In genomic region chr11:912266-912665, GRCh38 we compare ENCODE assay signal across 17 cellular contexts. TPM values are rescaled to one million over a fixed set of nuclear protein-coding genes. Genes with fewer than 3 reads are reported as not detected.
DNase-seq lines count a peak whose midpoint lies in the region; ATAC-seq and TF ChIP-seq lines count a peak whose summit lies in the region.
"Had no signal": no experiment of that assay in that cellular context is flagged by ENCODE, and none has a peak within 500 bp of the region (broad histone marks: within the 10 kb centered on the region; RNA-seq: fewer than 3 reads in every experiment).

No MANE protein-coding gene starts in this region.

- TF ChIP-seq CTCF in DND-41 (IDR thresholded peaks at IDR 0.05; ENCODE audit: borderline replicate concordance, extremely low read depth, low read length, poor library complexity, severe bottlenecking), result no peak

- no peaks in the 10 kb centered on the region for H3K27me3 ChIP-seq in CD4-positive, CD25-positive, alpha-beta regulatory T cell (ENCODE audit: control insufficient read depth, insufficient read depth, low read length)
- no peaks in the 10 kb centered on the region for H3K27me3 ChIP-seq in DND-41 (ENCODE audit: insufficient read depth, low read length, poor library complexity)
- H3K27me3 ChIP-seq in naive thymus-derived CD4-positive, alpha-beta T cell (ENCODE audit: control insufficient read depth in 2 of 2, insufficient read depth in 2 of 2, low read length in 2 of 2), result no peaks in the 10 kb centered on the region
- H3K27me3 ChIP-seq: heart right ventricle had no signal

- no peaks in the 10 kb centered on the region for H3K36me3 Mint-ChIP-seq in CD4-positive, CD25-positive, alpha-beta regulatory T cell
- H3K36me3 Mint-ChIP-seq in activated CD8-positive, alpha-beta T cell treated with anti-CD3 and anti-CD28 coated beads, Interleukin-2, amount 10 ng/mL, durations not matched to agents 7 days and 5 days (ENCODE audit: low read depth), result no peaks in the 10 kb centered on the region
- no peaks in the 10 kb centered on the region for H3K36me3 Mint-ChIP-seq in naive thymus-derived CD4-positive, alpha-beta T cell
- H3K36me3 Mint-ChIP-seq: natural killer cell had no signal

- intact Hi-C loops in naive thymus-derived CD4-positive, alpha-beta T cell (cut with micrococcal nuclease), result loop anchor here (5.0 to 10.0 kb wide), 3 partner anchors 65 to 473 kb away; partner anchors contain the start of genes BRSK2 (in 1 of the 2) and TALDO1 (in 1 of the 2)

- H4K20me1 ChIP-seq in DND-41 (ENCODE audit: insufficient read depth, low read length), result peaks cover 22% of the 10 kb centered on the region

- H3K79me2 ChIP-seq in DND-41 (ENCODE audit: insufficient read depth, low read length), result peaks cover 34% of the 10 kb centered on the region

- no peak overlapping the region for H3K27ac ChIP-seq in CD4-positive, CD25-positive, alpha-beta regulatory T cell (ENCODE audit: insufficient read depth, low read length, poor library complexity, severe bottlenecking)
- no peak overlapping the region for H3K27ac ChIP-seq in DND-41 (ENCODE audit: low read length)
- H3K27ac ChIP-seq in naive thymus-derived CD4-positive, alpha-beta T cell (ENCODE audit: low read depth, low read length), result no peak overlapping the region

- H3K4me1 ChIP-seq in CD4-positive, CD25-positive, alpha-beta regulatory T cell (ENCODE audit: control insufficient read depth, insufficient read depth, low read length, poor library complexity, severe bottlenecking), result peaks cover 14% of the 10 kb centered on the region
- H3K4me1 ChIP-seq in DND-41 (ENCODE audit: insufficient read depth, low read length), result peaks cover 30% of the 10 kb centered on the region
- H3K4me1 ChIP-seq in naive thymus-derived CD4-positive, alpha-beta T cell (ENCODE audit: control insufficient read depth in 2 of 2, insufficient read depth in 2 of 2, low read length in 2 of 2), result peaks cover 4 to 10% of the 10 kb centered on the region in 2 donors

- no peaks in the 10 kb centered on the region for H3K27me3 Mint-ChIP-seq in CD4-positive, CD25-positive, alpha-beta regulatory T cell
- no peaks in the 10 kb centered on the region for H3K27me3 Mint-ChIP-seq in activated CD8-positive, alpha-beta T cell treated with anti-CD3 and anti-CD28 coated beads, Interleukin-2, amount 10 ng/mL, durations not matched to agents 7 days and 5 days (ENCODE audit: low read depth)
- H3K27me3 Mint-ChIP-seq in naive thymus-derived CD4-positive, alpha-beta T cell, result no peaks in the 10 kb centered on the region

- no peaks in the 10 kb centered on the region for H3K9me3 ChIP-seq in CD4-positive, CD25-positive, alpha-beta regulatory T cell (ENCODE audit: control insufficient read depth in 2 of 2, low read length in 2 of 2)
- no peaks in the 10 kb centered on the region for H3K9me3 ChIP-seq in DND-41 (ENCODE audit: insufficient read depth, low read length, severe bottlenecking)
- no peaks in the 10 kb centered on the region for H3K9me3 ChIP-seq in naive thymus-derived CD4-positive, alpha-beta T cell (ENCODE audit: control insufficient read depth in 2 of 3, low read length in 3 of 3)
- H3K9me3 ChIP-seq: heart right ventricle, psoas muscle, thoracic aorta had no signal

- no peak overlapping the region; the same call in 1 of the 2 replicates for H3K4me2 ChIP-seq in DND-41 (ENCODE audit: insufficient read depth, low read length)

- H3K4me3 Mint-ChIP-seq in CD4-positive, CD25-positive, alpha-beta regulatory T cell, result peak overlapping the region; percentile 88 to 94 (median 90)
- peak overlapping the region; percentile 88 for H3K4me3 Mint-ChIP-seq in activated CD8-positive, alpha-beta T cell treated with anti-CD3 and anti-CD28 coated beads, Interleukin-2, amount 10 ng/mL, durations not matched to agents 7 days and 5 days
- H3K4me3 Mint-ChIP-seq in naive thymus-derived CD4-positive, alpha-beta T cell, result peak overlapping the region in 7 of 10 donors; percentile 38 to 91 (median 87)

- peaks cover 0 to 1% (median 0%) of the 10 kb centered on the region in 7 donors for H3K9me3 Mint-ChIP-seq in CD4-positive, CD25-positive, alpha-beta regulatory T cell
- H3K9me3 Mint-ChIP-seq in activated CD8-positive, alpha-beta T cell treated with anti-CD3 and anti-CD28 coated beads, Interleukin-2, amount 10 ng/mL, durations not matched to agents 7 days and 5 days (ENCODE audit: insufficient read depth), result no peaks in the 10 kb centered on the region
- no peaks in the 10 kb centered on the region for H3K9me3 Mint-ChIP-seq in naive thymus-derived CD4-positive, alpha-beta T cell
- H3K9me3 Mint-ChIP-seq: natural killer cell had no signal

- H3K36me3 ChIP-seq in CD4-positive, CD25-positive, alpha-beta regulatory T cell (ENCODE audit: control insufficient read depth, insufficient read depth, low read length), result no peaks in the 10 kb centered on the region
- peaks cover 16% of the 10 kb centered on the region for H3K36me3 ChIP-seq in DND-41 (ENCODE audit: insufficient read depth, low read length)
- peaks cover 0 to 11% (median 0%) of the 10 kb centered on the region in 3 experiments for H3K36me3 ChIP-seq in naive thymus-derived CD4-positive, alpha-beta T cell (ENCODE audit: control insufficient read depth in 2 of 3, insufficient read depth in 3 of 3, low read length in 3 of 3)
- H3K36me3 ChIP-seq: thoracic aorta had no signal

- CTCF ChIA-PET in activated CD8-positive, alpha-beta T cell treated with anti-CD3 and anti-CD28 coated beads, Interleukin-2, amount 10 ng/mL, durations not matched to agents 7 days and 5 days (lab: Charles Lee), result interaction anchor here (0.8 kb wide), 1 partner anchor 13 kb away, joined by 3 read pairs; no protein-coding TSS in a partner anchor
- CTCF ChIA-PET in naive thymus-derived CD4-positive, alpha-beta T cell (lab: Charles Lee), result no interaction called here

- H3K9ac ChIP-seq in DND-41 (ENCODE audit: low read depth, low read length), result 0 out of 2 replicates have a peak overlapping the region, but pooled peaks have one; percentile 94

- H3K4me1 Mint-ChIP-seq in CD4-positive, CD25-positive, alpha-beta regulatory T cell, result peaks cover 0 to 33% (median 8%) of the 10 kb centered on the region in 4 donors
- peaks cover 15% of the 10 kb centered on the region for H3K4me1 Mint-ChIP-seq in activated CD8-positive, alpha-beta T cell treated with anti-CD3 and anti-CD28 coated beads, Interleukin-2, amount 10 ng/mL, durations not matched to agents 7 days and 5 days (ENCODE audit: low read depth)
- H3K4me1 Mint-ChIP-seq in naive thymus-derived CD4-positive, alpha-beta T cell, result peaks cover 15 to 24% (median 19%) of the 10 kb centered on the region in 7 donors

- no peak overlapping the region for H3K27ac Mint-ChIP-seq in CD4-positive, CD25-positive, alpha-beta regulatory T cell
- H3K27ac Mint-ChIP-seq in activated CD8-positive, alpha-beta T cell treated with anti-CD3 and anti-CD28 coated beads, Interleukin-2, amount 10 ng/mL, durations not matched to agents 7 days and 5 days, result no peak overlapping the region
- H3K27ac Mint-ChIP-seq in naive thymus-derived CD4-positive, alpha-beta T cell, result peak overlapping the region in 2 of 9 donors; percentile 28 to 52

- POLR2A ChIA-PET in activated CD8-positive, alpha-beta T cell treated with anti-CD3 and anti-CD28 coated beads, Interleukin-2, amount 10 ng/mL, durations not matched to agents 7 days and 5 days (lab: Charles Lee), result interaction anchor here (1.9 kb wide), 1 partner anchor 10 kb away, joined by 5 read pairs; no protein-coding TSS in a partner anchor
- POLR2A ChIA-PET in naive thymus-derived CD4-positive, alpha-beta T cell (lab: Charles Lee), result interaction anchor here (1.1 to 1.4 kb wide), 2 partner anchors 10 to 103 kb away, joined by 3 to 5 read pairs; no protein-coding TSS in a partner anchor

- ATAC-seq in CD4-positive, CD25-positive, alpha-beta regulatory T cell (ENCODE audit: low read depth in 2 of 2), result no peak
- ATAC-seq in DND-41 (ENCODE audit: insufficient read depth, low read depth), result no peak
- ATAC-seq in activated CD8-positive, alpha-beta T cell treated with anti-CD3 and anti-CD28 coated beads, Interleukin-2, amount 10 ng/mL, durations not matched to agents 7 days and 5 days, result no peak
- ATAC-seq in naive thymus-derived CD4-positive, alpha-beta T cell, result no peak
- no peak for ATAC-seq in GM18907 (IDR thresholded peaks at IDR 0.05; ENCODE audit: unreplicated experiment)
- ATAC-seq in HG02610 (IDR thresholded peaks at IDR 0.05; ENCODE audit: unreplicated experiment), result no peak
- ATAC-seq: heart right ventricle, natural killer cell, psoas muscle had no signal

- H3K4me3 ChIP-seq in CD4-positive, CD25-positive, alpha-beta regulatory T cell (ENCODE audit: low read depth, low read length), result no peak overlapping the region
- H3K4me3 ChIP-seq in DND-41 (ENCODE audit: low read depth in 1 of 2, low read length in 2 of 2), result no peak overlapping the region
- no peak overlapping the region for H3K4me3 ChIP-seq in naive thymus-derived CD4-positive, alpha-beta T cell (ENCODE audit: low read length)

- H2AFZ ChIP-seq in DND-41 (ENCODE audit: low read depth, low read length), result no peak overlapping the region

- no peak for DNase-seq in CD4-positive, CD25-positive, alpha-beta regulatory T cell
- DNase-seq in DND-41 (no peak), 8988T (no peak), GDM1 (lab: John Stamatoyannopoulos, UW) (no peak)
- DNase-seq in activated CD8-positive, alpha-beta T cell treated with anti-CD3 and anti-CD28 coated beads, Interleukin-2, amount 10 ng/mL, durations not matched to agents 7 days and 5 days, result no peak
- DNase-seq in naive thymus-derived CD4-positive, alpha-beta T cell, result no peak
- DNase-seq: activated gamma-delta T cell treated with Interleukin-2 at 50 U/mL for 16 hours; AML-193; heart right ventricle; mammary epithelial cell; natural killer cell; RPMI8226; stimulated activated CD4-positive, alpha-beta T cell treated with anti-CD3 and anti-CD28 coated beads, Interleukin-4, amount 100 ng/mL, for 4 hours had no signal

RNA-seq across cellular contexts. Expression of gene CHID1, which starts 1.7 kb away (rescaled TPM):
- 28.7 TPM for total RNA-seq in CD4-positive, CD25-positive, alpha-beta regulatory T cell
- polyA plus RNA-seq in CD4-positive, CD25-positive, alpha-beta regulatory T cell, result 10 to 100 TPM; 40.2 to 50.6 (median 47.7) TPM
- 10 to 100 TPM; 46.1 to 48.4 TPM for total RNA-seq in activated CD8-positive, alpha-beta T cell treated with anti-CD3 and anti-CD28 coated beads, Interleukin-2, amount 10 ng/mL, durations not matched to agents 7 days and 5 days
- 10 to 100 TPM; 30.8 to 56.3 (median 53.0) TPM for total RNA-seq in naive thymus-derived CD4-positive, alpha-beta T cell
- polyA plus RNA-seq in naive thymus-derived CD4-positive, alpha-beta T cell, result 10 to 100 TPM; 57.5 to 61.0 TPM

RNA-seq across cellular contexts. Expression of gene AP2A2, which starts 13.4 kb away (rescaled TPM):
- total RNA-seq in CD4-positive, CD25-positive, alpha-beta regulatory T cell, result 85.9 TPM
- 10 to 100 TPM in 1 of 4 donors, 1 to 10 TPM in 3; 6.2 to 10.2 (median 7.0) TPM for polyA plus RNA-seq in CD4-positive, CD25-positive, alpha-beta regulatory T cell
- total RNA-seq in activated CD8-positive, alpha-beta T cell treated with anti-CD3 and anti-CD28 coated beads, Interleukin-2, amount 10 ng/mL, durations not matched to agents 7 days and 5 days, result 10 to 100 TPM; 40.1 to 54.0 TPM
- 10 to 100 TPM; 70.1 to 93.3 (median 86.4) TPM for total RNA-seq in naive thymus-derived CD4-positive, alpha-beta T cell
- polyA plus RNA-seq in naive thymus-derived CD4-positive, alpha-beta T cell, result 10 to 100 TPM in 1 of 2 donors, 1 to 10 TPM in 1; 8.7 to 10.7 TPM
